In the genomic region with DNA sequence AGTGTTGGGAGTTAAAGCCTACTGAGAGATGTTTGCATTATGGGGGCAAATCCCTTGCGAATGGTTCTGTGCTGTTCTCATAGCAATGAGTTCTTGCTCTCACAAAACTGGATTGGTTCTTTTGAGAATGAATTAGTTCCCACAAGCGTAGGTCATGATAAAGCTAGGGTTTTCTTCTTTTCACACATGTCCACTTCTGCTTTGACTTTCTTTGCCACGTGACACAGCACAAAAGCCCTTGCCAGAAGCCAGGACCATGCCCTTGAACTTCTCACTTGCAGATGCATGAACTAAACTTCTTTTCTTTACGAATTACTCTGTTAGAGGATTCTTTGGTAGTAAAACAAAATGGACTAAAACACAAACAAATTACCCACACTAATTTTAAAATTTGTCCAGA, we compare ENCODE assay signal across 28 cellular contexts.
"Had no signal": no experiment of that assay in that cellular context is flagged by ENCODE, and none has a peak within 500 bp of the region (broad histone marks: within the 10 kb centered on the region; RNA-seq: fewer than 3 reads in every experiment).

No MANE protein-coding gene starts in this region.

- H3K4me2 ChIP-seq: hepatocyte, neural progenitor cell, smooth muscle cell had no signal

- H3K4me3 ChIP-seq: coronary artery, esophagus muscularis mucosa, gastroesophageal sphincter, heart left ventricle, hepatocyte, lower lobe of right lung, neural progenitor cell, smooth muscle cell, suprapubic skin, transverse colon, upper lobe of right lung, uterus had no signal

- ATAC-seq: foreskin keratinocyte; gastroesophageal sphincter; heart left ventricle; left ventricle myocardium superior; lower lobe of right lung; naive thymus-derived CD4-positive, alpha-beta T cell; sciatic nerve; stimulated activated naive CD8-positive, alpha-beta T cell treated with anti-CD3 and anti-CD28 coated beads, Interleukin-15, amount 100 ng/mL, for 72 hours; upper lobe of right lung had no signal

- H3K27me3 ChIP-seq: esophagus muscularis mucosa, foreskin keratinocyte, gastroesophageal sphincter, heart left ventricle, hepatocyte, neural progenitor cell, suprapubic skin, transverse colon, upper lobe of right lung, uterus had no signal

- H3K27ac ChIP-seq: coronary artery, esophagus muscularis mucosa, foreskin keratinocyte, gastroesophageal sphincter, heart left ventricle, hepatocyte, lower lobe of right lung, neural progenitor cell, parathyroid adenoma, suprapubic skin, transverse colon, upper lobe of right lung, uterus had no signal

- H3K9me3 ChIP-seq: esophagus muscularis mucosa, gastroesophageal sphincter, heart left ventricle, lower lobe of right lung, suprapubic skin, transverse colon, upper lobe of right lung, uterus had no signal

- H3K9ac ChIP-seq: neural progenitor cell, parathyroid adenoma had no signal

- H2AFZ ChIP-seq: hepatocyte, neural progenitor cell, parathyroid adenoma had no signal

- H3K36me3 ChIP-seq: esophagus muscularis mucosa, gastroesophageal sphincter, heart left ventricle, lower lobe of right lung, neural progenitor cell, suprapubic skin, transverse colon, upper lobe of right lung, uterus had no signal

- H3K79me2 ChIP-seq: hepatocyte, parathyroid adenoma had no signal

- DNase-seq: dermis blood vessel endothelial cell; effector memory CD4-positive, alpha-beta T cell; foreskin keratinocyte; heart left ventricle; left ventricle myocardium superior; lower lobe of right lung; midbrain; naive thymus-derived CD4-positive, alpha-beta T cell; stimulated activated CD4-positive, alpha-beta T cell treated with anti-CD3 and anti-CD28 coated beads, Interleukin-12 subunit alpha, Interleukin-12 subunit beta, amount 100 ng/mL, for 4 hours; stimulated activated CD4-positive, alpha-beta T cell treated with anti-CD3 and anti-CD28 coated beads, Interleukin-1b, Interleukin-23, amount 100 ng/mL, for 48 hours; stimulated activated CD4-positive, alpha-beta T cell treated with anti-CD3 and anti-CD28 coated beads, Interleukin-4, amount 100 ng/mL, for 1 hour; stimulated activated CD8-positive, alpha-beta memory T cell treated with anti-CD3 and anti-CD28 coated beads, Interleukin-4, amount 100 ng/mL, for 48 hours; stimulated activated naive CD4-positive, alpha-beta T cell; stimulated activated naive CD8-positive, alpha-beta T cell treated with anti-CD3 and anti-CD28 coated beads, Interleukin-15, amount 100 ng/mL, for 72 hours; transverse colon; upper lobe of right lung; uterus had no signal

- FAIRE-seq: endothelial cell of umbilical vein, keratinocyte had no signal

- H3K4me1 ChIP-seq: foreskin keratinocyte, gastroesophageal sphincter, heart left ventricle, lower lobe of right lung, neural progenitor cell, parathyroid adenoma, suprapubic skin, transverse colon, upper lobe of right lung, uterus had no signal
